13 cellular contexts compared by ENCODE assay signal in the genomic region with DNA sequence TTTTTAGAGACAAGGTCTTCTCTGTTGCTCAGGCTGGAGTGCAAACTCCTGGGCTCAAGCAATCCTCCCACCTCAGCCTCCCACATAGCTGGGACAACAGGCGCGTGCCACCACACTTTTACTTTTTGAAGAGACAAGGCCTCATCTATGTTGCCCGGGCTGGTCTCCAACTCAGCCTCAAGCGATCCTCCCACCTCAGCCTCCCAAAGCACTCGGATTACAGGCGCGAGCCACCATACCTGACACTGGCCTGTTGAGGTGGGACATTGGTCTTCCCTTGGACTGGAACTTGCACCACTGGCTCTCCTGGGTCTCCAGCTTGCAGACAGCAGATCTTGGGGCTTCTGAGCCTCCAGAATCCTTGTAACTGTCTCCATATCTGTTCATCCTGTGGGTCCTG.
"Had no signal": no experiment of that assay in that cellular context is flagged by ENCODE, and none has a peak within 500 bp of the region (broad histone marks: within the 10 kb centered on the region; RNA-seq: fewer than 3 reads in every experiment).

No MANE protein-coding gene starts in this region.

- H3K4me3 ChIP-seq: colonic mucosa, esophagus squamous epithelium, hepatocyte, mucosa of descending colon, smooth muscle cell, uterus had no signal

- H3K9me3 ChIP-seq: colonic mucosa, esophagus squamous epithelium, mucosa of descending colon, neutrophil, uterus had no signal

- H3K27ac ChIP-seq: colonic mucosa, esophagus squamous epithelium, hepatocyte, neutrophil, uterus had no signal

- H3K27me3 ChIP-seq: colonic mucosa, esophagus squamous epithelium, hepatocyte, neutrophil, uterus had no signal

- DNase-seq: colonic mucosa; dermis blood vessel endothelial cell; esophagus squamous epithelium; foreskin fibroblast; mammary epithelial cell; naive thymus-derived CD8-positive, alpha-beta T cell; stimulated activated CD4-positive, alpha-beta T cell treated with anti-CD3 and anti-CD28 coated beads, Interleukin-2, amount 100 ng/mL, for 48 hours; stimulated activated naive CD4-positive, alpha-beta T cell treated with Interleukin-2 at 50 U/mL for 16 hours had no signal

- H3K36me3 ChIP-seq: colonic mucosa, esophagus squamous epithelium, neutrophil, uterus had no signal

- H3K4me1 ChIP-seq: colonic mucosa had no signal

- ATAC-seq: mucosa of descending colon; naive thymus-derived CD8-positive, alpha-beta T cell had no signal
